ENCODE assay signal across 15 cellular contexts in genomic region chr2:235271936-235272335, GRCh38.
"Had no signal": no experiment of that assay in that cellular context is flagged by ENCODE, and none has a peak within 500 bp of the region (broad histone marks: within the 10 kb centered on the region; RNA-seq: fewer than 3 reads in every experiment).

No MANE protein-coding gene starts in this region.

- DNase-seq: activated CD4-positive, alpha-beta memory T cell treated with anti-CD3 and anti-CD28 coated beads, Interleukin-2, amount 10 ng/mL, durations not matched to agents 7 days and 5 days; activated CD4-positive, alpha-beta T cell treated with anti-CD3 and anti-CD28 coated beads, Interleukin-2, amount 50 U/mL, for 1 hour; activated gamma-delta T cell; activated naive CD4-positive, alpha-beta T cell treated with anti-CD3 and anti-CD28 coated beads for 36 hours; activated T-cell treated with anti-CD3 and anti-CD28 coated beads for 4 hours; activated T-cell treated with anti-CD3 and anti-CD28 coated beads, Interleukin-2, amount 50 U/mL, for 48 hours; amygdala; KG1; NCI-H1092; NCI-H1417; NCI-H1930; NCI-H345; NCI-H510A; NCI-H69; SHP77 had no signal
